13 cellular contexts compared by ENCODE assay signal in the genomic region with DNA sequence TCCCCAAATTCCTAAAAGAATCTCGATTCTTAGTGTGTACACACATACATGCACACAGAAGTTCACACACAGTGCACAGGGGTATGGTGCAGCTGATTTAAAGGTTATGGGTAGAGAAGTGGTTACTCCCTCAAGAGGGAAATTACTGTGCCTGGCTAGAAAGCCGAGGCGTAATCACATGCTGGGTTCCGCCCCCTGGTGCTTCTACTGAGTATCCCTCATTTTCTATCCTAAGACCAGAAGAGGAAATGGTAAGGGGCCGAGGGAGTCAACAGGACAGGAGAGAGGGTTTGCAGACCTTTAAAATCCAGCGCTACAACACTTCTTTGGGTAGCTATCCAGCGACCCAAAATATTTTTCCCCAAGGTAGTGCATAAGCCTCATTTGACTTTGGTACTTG.
"Had no signal": no experiment of that assay in that cellular context is flagged by ENCODE, and none has a peak within 500 bp of the region (broad histone marks: within the 10 kb centered on the region; RNA-seq: fewer than 3 reads in every experiment).

No MANE protein-coding gene starts in this region.

- H3K27me3 ChIP-seq: sigmoid colon had no signal

- H3K9me3 ChIP-seq: left ventricle myocardium inferior, sigmoid colon had no signal

- H3K36me3 ChIP-seq: left ventricle myocardium inferior, sigmoid colon had no signal

- H3K27me3 Mint-ChIP-seq: activated naive CD4-positive, alpha-beta T cell treated with anti-CD3 and anti-CD28 coated beads, Interleukin-2, amount 10 ng/mL, durations not matched to agents 7 days and 5 days; activated T-helper 17 cell treated with anti-CD3 and anti-CD28 coated beads, Interleukin-2, amount 50 U/mL, for 72 hours; type B pancreatic cell had no signal

- H3K4me1 Mint-ChIP-seq: activated naive CD4-positive, alpha-beta T cell treated with anti-CD3 and anti-CD28 coated beads, Interleukin-2, amount 10 ng/mL, durations not matched to agents 7 days and 5 days; activated T-helper 17 cell treated with anti-CD3 and anti-CD28 coated beads, Interleukin-2, amount 50 U/mL, for 72 hours had no signal

- H3K4me3 Mint-ChIP-seq: activated naive CD4-positive, alpha-beta T cell treated with anti-CD3 and anti-CD28 coated beads, Interleukin-2, amount 10 ng/mL, durations not matched to agents 7 days and 5 days; activated T-helper 17 cell treated with anti-CD3 and anti-CD28 coated beads, Interleukin-2, amount 50 U/mL, for 72 hours; neural crest cell; T-helper 1 cell treated with Interleukin-12 subunit alpha and Interleukin-12 subunit beta and Interleukin-4 antibody, amounts not matched to agents 30 μg/mL and 1 μg/mL, for 36 hours; type B pancreatic cell had no signal

- DNase-seq: activated CD4-positive, alpha-beta T cell treated with anti-CD3 and anti-CD28 coated beads, Interleukin-2, amount 50 U/mL, for 1 hour; activated naive CD4-positive, alpha-beta T cell treated with anti-CD3 and anti-CD28 coated beads, Interleukin-2, amount 10 ng/mL, durations not matched to agents 7 days and 5 days; activated T-cell treated with anti-CD3 and anti-CD28 coated beads for 4 hours; amygdala; hypothalamus; left ventricle myocardium inferior; sigmoid colon; stimulated activated CD4-positive, alpha-beta T cell treated with anti-CD3 and anti-CD28 coated beads, Interleukin-12 subunit alpha, Interleukin-12 subunit beta, amount 100 ng/mL, for 4 hours; stimulated activated naive CD4-positive, alpha-beta T cell treated with Interleukin-2 at 50 U/mL for 16 hours had no signal

- H3K36me3 Mint-ChIP-seq: activated naive CD4-positive, alpha-beta T cell treated with anti-CD3 and anti-CD28 coated beads, Interleukin-2, amount 10 ng/mL, durations not matched to agents 7 days and 5 days; type B pancreatic cell had no signal

- H3K27ac Mint-ChIP-seq: activated naive CD4-positive, alpha-beta T cell treated with anti-CD3 and anti-CD28 coated beads, Interleukin-2, amount 10 ng/mL, durations not matched to agents 7 days and 5 days; activated T-helper 17 cell treated with anti-CD3 and anti-CD28 coated beads, Interleukin-2, amount 50 U/mL, for 72 hours; T-helper 1 cell treated with Interleukin-12 subunit alpha and Interleukin-12 subunit beta and Interleukin-4 antibody, amounts not matched to agents 30 μg/mL and 1 μg/mL, for 36 hours; type B pancreatic cell had no signal

- H3K4me1 ChIP-seq: left ventricle myocardium inferior, sigmoid colon had no signal

- H3K4me3 ChIP-seq: left ventricle myocardium inferior, sigmoid colon had no signal

- H3K9me3 Mint-ChIP-seq: activated naive CD4-positive, alpha-beta T cell treated with anti-CD3 and anti-CD28 coated beads, Interleukin-2, amount 10 ng/mL, durations not matched to agents 7 days and 5 days; neural crest cell; T-helper 1 cell treated with Interleukin-12 subunit alpha and Interleukin-12 subunit beta and Interleukin-4 antibody, amounts not matched to agents 30 μg/mL and 1 μg/mL, for 36 hours; type B pancreatic cell had no signal
